Comparison of ENCODE assay signal across 8 cellular contexts in genomic region chr6:28648878-28649375, GRCh38.
DNase-seq lines count a peak whose midpoint lies in the region; ATAC-seq and TF ChIP-seq lines count a peak whose summit lies in the region.

No MANE protein-coding gene starts in this region.

- H3K36me3 ChIP-seq in SJSA1, result no peaks in the 10 kb centered on the region
- H3K36me3 ChIP-seq in stomach, result no peaks in the 10 kb centered on the region

- H3K27me3 ChIP-seq in SJSA1 (replicated peaks) (no peaks in the 10 kb centered on the region), foreskin keratinocyte (peaks cover 3% of the 10 kb centered on the region), stomach (peaks cover 0 to 75% (median 17%) of the 10 kb centered on the region in 3 donors)

- peak; percentile 23 for ATAC-seq in foreskin keratinocyte

- TF ChIP-seq CTCF in foreskin keratinocyte (conservative IDR thresholded peaks at IDR 0.05) (no peak), stomach (IDR thresholded peaks at IDR 0.05) (no peak), GM10248 (IDR thresholded peaks at IDR 0.05; ENCODE audit: control extremely low read depth, extremely low read depth, low read depth, missing control alignments) (no peak)

- intact Hi-C loops in stomach (cut with DNase I; ENCODE audit: low total_unique reads), result no loop called here

- H3K4me1 ChIP-seq in SJSA1 (replicated peaks), result peaks cover 6% of the 10 kb centered on the region; the same call in 1 of the 2 replicates
- no peaks in the 10 kb centered on the region for H3K4me1 ChIP-seq in foreskin keratinocyte
- peaks cover 0 to 16% (median 6%) of the 10 kb centered on the region in 4 donors for H3K4me1 ChIP-seq in stomach

- no peaks in the 10 kb centered on the region for H3K9me3 ChIP-seq in SJSA1 (replicated peaks)
- H3K9me3 ChIP-seq in stomach, result no peaks in the 10 kb centered on the region

- no peak for TF ChIP-seq EP300 in stomach (IDR thresholded peaks at IDR 0.05)

- CTCF ChIA-PET in GM10248 (lab: Yijun Ruan, JAX), result interaction anchor here (1.6 kb wide), 1 partner anchor 9 kb away, joined by 4 read pairs; no protein-coding TSS in a partner anchor

- TF ChIP-seq POLR2A in stomach (IDR thresholded peaks at IDR 0.05), result no peak

- peak overlapping the region; percentile 45 for H3K27ac ChIP-seq in SJSA1
- no peak overlapping the region for H3K27ac ChIP-seq in foreskin keratinocyte
- no peak overlapping the region for H3K27ac ChIP-seq in stomach

- POLR2A ChIA-PET in GM10248 (lab: Yijun Ruan, JAX), result no interaction called here

- WGBS in stomach, 5 donors, result 9 to 15% (median 13%) methylated on average over 10 of the region's 10 CpGs

- H3K4me3 ChIP-seq in SJSA1 (peak overlapping the region; percentile 49), stomach (peak overlapping the region; percentile 30 to 38 (median 34))

- DNase-seq in SKM-1 (lab: John Stamatoyannopoulos, UW; ENCODE audit: unreplicated experiment) (peak; percentile 44), SKM-1 treated with dmso at 0.1 percent for 144 hours (lab: John Stamatoyannopoulos, UW; ENCODE audit: unreplicated experiment) (no peak), SJSA1 (ENCODE audit: low read depth in 1 of 2, low spot score in 2 of 2) (no peak), foreskin keratinocyte (peak in 1 of 2 donors; percentile 4), stomach (no peak), NCI-H2107 treated with DMSO at 0.1 percent for 48 hours (lab: John Stamatoyannopoulos, UW; ENCODE audit: unreplicated experiment) (no peak), islet precursor cell (no peak), GM10248 (ENCODE audit: extremely low spot score) (no peak)
